ENCODE assay signal across 12 cellular contexts in the genomic region with DNA sequence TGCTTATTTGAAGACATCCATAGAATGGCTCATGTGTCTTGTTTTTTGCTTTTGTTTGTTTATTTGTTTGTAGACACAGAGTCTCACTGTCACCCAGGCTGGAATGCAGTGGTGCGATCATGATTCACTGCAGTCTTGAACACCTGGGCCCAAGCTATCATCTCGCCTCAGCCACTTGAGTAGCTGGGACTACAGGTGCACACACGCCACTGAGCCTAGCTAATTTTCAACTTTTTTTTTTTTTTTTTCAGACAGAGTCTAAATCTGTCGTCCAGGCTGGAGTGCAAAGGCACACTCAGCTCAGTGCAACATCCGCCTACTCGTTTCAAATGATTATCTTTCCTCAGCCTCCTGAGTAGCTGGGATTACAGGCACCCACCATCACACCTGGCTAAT.
DNase-seq lines count a peak whose midpoint lies in the region; ATAC-seq lines count a peak whose summit lies in the region.
"Had no signal": no experiment of that assay in that cellular context is flagged by ENCODE, and none has a peak within 500 bp of the region (broad histone marks: within the 10 kb centered on the region; RNA-seq: fewer than 3 reads in every experiment).

No MANE protein-coding gene starts in this region.

- ATAC-seq in GM18511 (IDR thresholded peaks at IDR 0.05; ENCODE audit: unreplicated experiment) (peak; percentile 58), GM19455 (IDR thresholded peaks at IDR 0.05; ENCODE audit: unreplicated experiment) (peak; percentile 57), HG03045 (IDR thresholded peaks at IDR 0.05; ENCODE audit: unreplicated experiment) (peak; percentile 40), HG03280 (IDR thresholded peaks at IDR 0.05; ENCODE audit: unreplicated experiment) (no peak)

- no peak overlapping the region for H3K4me3 ChIP-seq in duodenal mucosa (ENCODE audit: low read depth in 1 of 2, low read length in 2 of 2)
- H3K4me3 ChIP-seq: HAP-1 had no signal

- no peak for DNase-seq in stimulated activated CD4-positive, alpha-beta T cell treated with anti-CD3 and anti-CD28 coated beads, Interleukin-1b, Interleukin-23, amount 100 ng/mL, for 48 hours
- DNase-seq in Kasumi-1 (lab: John Stamatoyannopoulos, UW): no peak
- no peak for DNase-seq in cortex of kidney (lab: John Stamatoyannopoulos, UW)
- DNase-seq: activated CD8-positive, alpha-beta memory T cell treated with anti-CD3 and anti-CD28 coated beads for 24 hours; hippocampal formation; NCI-H1417 had no signal

- no peaks in the 10 kb centered on the region for H3K27me3 ChIP-seq in duodenal mucosa (ENCODE audit: control insufficient read depth in 1 of 2, insufficient read depth in 2 of 2, low read length in 2 of 2)

- peaks cover 25 to 39% of the 10 kb centered on the region in 2 donors for H3K4me1 ChIP-seq in duodenal mucosa (ENCODE audit: control insufficient read depth in 1 of 2, insufficient read depth in 2 of 2, low read length in 2 of 2)
- H3K4me1 ChIP-seq: HAP-1 had no signal

- H3K27ac ChIP-seq in duodenal mucosa (ENCODE audit: low read depth, low read length): peak overlapping the region; percentile 65

- H3K9me3 ChIP-seq in duodenal mucosa (ENCODE audit: control insufficient read depth in 1 of 2, low read length in 2 of 2): no peaks in the 10 kb centered on the region
- H3K9me3 ChIP-seq: HAP-1 had no signal

- H3K9ac ChIP-seq in duodenal mucosa (ENCODE audit: low read depth in 1 of 2, low read length in 2 of 2): no peak overlapping the region

- H3K36me3 ChIP-seq in duodenal mucosa (ENCODE audit: control insufficient read depth in 1 of 2, insufficient read depth in 2 of 2, low read length in 2 of 2): no peaks in the 10 kb centered on the region
- H3K36me3 ChIP-seq: HAP-1 had no signal
